Comparison of ENCODE assay signal across 8 cellular contexts in genomic region chr12:116222358-116222757, GRCh38. TPM values are rescaled to one million over a fixed set of nuclear protein-coding genes. Genes with fewer than 3 reads are reported as not detected.
DNase-seq lines count a peak whose midpoint lies in the region; ATAC-seq lines count a peak whose summit lies in the region.

No MANE protein-coding gene starts in this region.

- H4K8ac ChIP-seq in trophoblast cell (ENCODE audit: low read depth, low read length): no peak overlapping the region

- no peak overlapping the region for H3K18ac ChIP-seq in trophoblast cell (ENCODE audit: low read length)

- H2BK12ac ChIP-seq in trophoblast cell (ENCODE audit: low read length): no peak overlapping the region

- no CpG with 5 or more reads among the region's 4 CpGs for WGBS in trophoblast cell (ENCODE audit: extremely low coverage, insufficient coverage, insufficient read length)

- no peaks in the 10 kb centered on the region for H3K79me2 ChIP-seq in trophoblast cell (ENCODE audit: control insufficient read depth, insufficient read depth, low read length, poor library complexity)

- no peak overlapping the region for H3K27ac ChIP-seq in trophoblast cell (ENCODE audit: low read depth, low read length)

- no peak overlapping the region for H3K4ac ChIP-seq in trophoblast cell (ENCODE audit: low read depth, low read length)

- H3K9ac ChIP-seq in trophoblast cell (ENCODE audit: low read length): no peak overlapping the region

- H3K4me3 ChIP-seq in trophoblast cell (ENCODE audit: low read depth, low read length): no peak overlapping the region

- H2AFZ ChIP-seq in trophoblast cell (ENCODE audit: insufficient read depth, low read length, poor library complexity): no peak overlapping the region

- H3K79me1 ChIP-seq in trophoblast cell (ENCODE audit: low read length): no peaks in the 10 kb centered on the region

- peaks cover 0 to 4% of the 10 kb centered on the region in 2 experiments for H3K36me3 ChIP-seq in trophoblast cell (ENCODE audit: control insufficient read depth in 1 of 2, insufficient read depth in 2 of 2, low read length in 2 of 2)

- no peak overlapping the region for H3K23ac ChIP-seq in trophoblast cell (ENCODE audit: low read length)

- no peak overlapping the region for H2BK120ac ChIP-seq in trophoblast cell (ENCODE audit: insufficient read depth, low read length, poor library complexity)

- no peak overlapping the region for H4K91ac ChIP-seq in trophoblast cell (ENCODE audit: low read depth, low read length)

- H3K27me3 ChIP-seq in trophoblast cell (ENCODE audit: insufficient read depth, low read length): no peaks in the 10 kb centered on the region

- DNase-seq in EH (ENCODE audit: low read depth) (peak; percentile 86), NCI-H69 (lab: John Stamatoyannopoulos, UW) (peak; percentile 91), dermis microvascular lymphatic vessel endothelial cell (ENCODE audit: low read depth in 2 of 2) (peak; percentile 91 to 94), trophoblast cell (peak; percentile 89 to 98)

- H4K12ac ChIP-seq in trophoblast cell (ENCODE audit: low read depth, low read length): no peak overlapping the region

- H3K14ac ChIP-seq in trophoblast cell (ENCODE audit: low read length): no peak overlapping the region

- H3K4me2 ChIP-seq in trophoblast cell (ENCODE audit: low read length): no peak overlapping the region

- H2BK5ac ChIP-seq in trophoblast cell (ENCODE audit: low read depth, low read length, poor library complexity): no peak overlapping the region

- no peak overlapping the region for H2AK5ac ChIP-seq in trophoblast cell (ENCODE audit: low read length)

- no peak for ATAC-seq in HG03460 (IDR thresholded peaks at IDR 0.05; ENCODE audit: unreplicated experiment)
- ATAC-seq in HG03439 (IDR thresholded peaks at IDR 0.05; ENCODE audit: unreplicated experiment): no peak
- ATAC-seq in HG02763 (IDR thresholded peaks at IDR 0.05; ENCODE audit: unreplicated experiment): no peak
- ATAC-seq in HG03378 (IDR thresholded peaks at IDR 0.05; ENCODE audit: unreplicated experiment): no peak

- no peaks in the 10 kb centered on the region for H3K4me1 ChIP-seq in trophoblast cell (ENCODE audit: control insufficient read depth in 1 of 2, insufficient read depth in 2 of 2, low read length in 2 of 2)

- H3K9me3 ChIP-seq in trophoblast cell (ENCODE audit: insufficient read depth, low read depth, low read length): no peaks in the 10 kb centered on the region

RNA-seq across cellular contexts. Expression of gene MED13L, which starts 55.1 kb away (rescaled TPM):
- 38.1 and 54.1 TPM in 2 replicates for total RNA-seq in dermis microvascular lymphatic vessel endothelial cell
- 34.4 and 38.4 TPM in 2 replicates for polyA plus RNA-seq in trophoblast cell (2013)
